ENCODE assay signal across 18 cellular contexts in genomic region chr16:4381935-4382794, GRCh38. TPM values are rescaled to one million over a fixed set of nuclear protein-coding genes. Genes with fewer than 3 reads are reported as not detected.
DNase-seq lines count a peak whose midpoint lies in the region; ATAC-seq and TF ChIP-seq lines count a peak whose summit lies in the region.
"Had no signal": no experiment of that assay in that cellular context is flagged by ENCODE, and none has a peak within 500 bp of the region (broad histone marks: within the 10 kb centered on the region; RNA-seq: fewer than 3 reads in every experiment).

No MANE protein-coding gene starts in this region.

- in situ Hi-C loops in GM23248 (cut with MboI) = no loop called here

- H3K9me2 ChIP-seq in GM23248 (ENCODE audit: insufficient read depth) = no peaks in the 10 kb centered on the region

- peak overlapping the region; percentile 92 for H3K27ac Mint-ChIP-seq in T-helper 17 cell
- H3K27ac Mint-ChIP-seq: activated T-cell treated with anti-CD3 and anti-CD28 coated beads, Interleukin-2, amount 50 U/mL, for 72 hours; memory B cell had no signal

- H3K9ac ChIP-seq in GM23248 (peak overlapping the region; percentile 70; the same call in 1 of the 2 replicates), fibroblast of lung (ENCODE audit: insufficient read depth, low read length) (no peak overlapping the region)
- H3K9ac ChIP-seq: parathyroid adenoma had no signal

- H3K36me3 Mint-ChIP-seq in T-helper 17 cell (ENCODE audit: low read depth) = no peaks in the 10 kb centered on the region

- peak overlapping the region; percentile 90 for H3K27ac ChIP-seq in GM23248
- peak overlapping the region; percentile 71 for H3K27ac ChIP-seq in fibroblast of lung (ENCODE audit: insufficient read depth, low read length)
- H3K27ac ChIP-seq in suprapubic skin = peak overlapping the region; percentile 36
- H3K27ac ChIP-seq in WERI-Rb-1 = no peak overlapping the region; the same call in 1 of the 2 replicates
- H3K27ac ChIP-seq: parathyroid adenoma had no signal

- H3K4me3 ChIP-seq in GM23248 (no peak overlapping the region), fibroblast of lung (replicated peaks in 1 of 4; ENCODE audit: control extremely low read depth in 1 of 4, insufficient read depth in 1 of 4, low read depth in 3 of 4, low read length in 4 of 4) (no peak overlapping the region), suprapubic skin (no peak overlapping the region), WERI-Rb-1 (ENCODE audit: low read depth, low read length) (no peak overlapping the region)
- H3K4me3 ChIP-seq: gastroesophageal sphincter had no signal

- ATAC-seq in T-helper 17 cell (peak; percentile 2), GM19397 (IDR thresholded peaks at IDR 0.05; ENCODE audit: unreplicated experiment) (no peak), GM21786 (IDR thresholded peaks at IDR 0.05; ENCODE audit: unreplicated experiment) (no peak)
- ATAC-seq: gastroesophageal sphincter had no signal

- H2AFZ ChIP-seq in GM23248 (no peak overlapping the region), fibroblast of lung (ENCODE audit: low read length) (no peak overlapping the region)
- H2AFZ ChIP-seq: parathyroid adenoma had no signal

- no peaks in the 10 kb centered on the region for H3K27me3 Mint-ChIP-seq in T-helper 17 cell
- H3K27me3 Mint-ChIP-seq: activated naive CD4-positive, alpha-beta T cell treated with anti-CD3 and anti-CD28 coated beads, Interleukin-2, amount 10 ng/mL, durations not matched to agents 7 days and 5 days; memory B cell; naive B cell had no signal

- WGBS in GM23248 (ENCODE audit: low coverage in 1 of 2, low lambda C conversion rate in 2 of 2, missing lambda C conversion rate in 2 of 2), 2 experiments = 88 to 89% methylated on average over 38 to 45 of the region's 55 CpGs
- WGBS in suprapubic skin = 90% methylated on average over 21 of the region's 55 CpGs

- H3K9me3 ChIP-seq in GM23248 (ENCODE audit: low read depth) = no peaks in the 10 kb centered on the region
- no peaks in the 10 kb centered on the region for H3K9me3 ChIP-seq in T-helper 17 cell (ENCODE audit: control insufficient read depth, low read length, poor library complexity, severe bottlenecking)
- H3K9me3 ChIP-seq in fibroblast of lung (ENCODE audit: control insufficient read depth, insufficient read depth, low read depth, low read length) = no peaks in the 10 kb centered on the region
- no peaks in the 10 kb centered on the region for H3K9me3 ChIP-seq in suprapubic skin
- no peaks in the 10 kb centered on the region for H3K9me3 ChIP-seq in WERI-Rb-1 (ENCODE audit: severe bottlenecking)
- H3K9me3 ChIP-seq: gastroesophageal sphincter had no signal

- H3K4me1 ChIP-seq in GM23248 (ENCODE audit: insufficient read depth) (peaks cover 73% of the 10 kb centered on the region), fibroblast of lung (ENCODE audit: control insufficient read depth, extremely low read depth, insufficient read depth, low read length) (peaks cover 51% of the 10 kb centered on the region), suprapubic skin (peaks cover 81% of the 10 kb centered on the region)

- H3K27me3 ChIP-seq in GM23248 (replicated peaks; ENCODE audit: insufficient read depth) (no peaks in the 10 kb centered on the region), fibroblast of lung (ENCODE audit: control insufficient read depth, insufficient read depth, low read length) (no peaks in the 10 kb centered on the region), suprapubic skin (no peaks in the 10 kb centered on the region), WERI-Rb-1 (ENCODE audit: insufficient read depth, low read depth, severe bottlenecking) (no peaks in the 10 kb centered on the region)
- H3K27me3 ChIP-seq: gastroesophageal sphincter had no signal

- H3F3A ChIP-seq in GM23248 (ENCODE audit: insufficient read depth) = peaks cover 40% of the 10 kb centered on the region

- no peak for DNase-seq in GM23248
- no peak for DNase-seq in T-helper 17 cell
- DNase-seq in fibroblast of lung (ENCODE audit: low read depth in 2 of 2) = no peak
- peak; percentile 64 to 77 for DNase-seq in suprapubic skin (ENCODE audit: low spot score in 2 of 2)
- no peak for DNase-seq in NCI-H2081 (lab: John Stamatoyannopoulos, UW)
- DNase-seq in WERI-Rb-1 = no peak
- DNase-seq: activated naive CD4-positive, alpha-beta T cell treated with anti-CD3 and anti-CD28 coated beads, Interleukin-2, amount 10 ng/mL, durations not matched to agents 7 days and 5 days; activated T-cell treated with anti-CD3 and anti-CD28 coated beads, Interleukin-2, amount 50 U/mL, for 72 hours; effector CD4-positive, alpha-beta T cell; GF-D8; Kasumi-1; naive B cell; NCI-H2081 treated with DMSO at 0.1 percent for 48 hours had no signal

- H3K4me2 ChIP-seq in GM23248 (ENCODE audit: unreplicated experiment) (no peak overlapping the region), fibroblast of lung (ENCODE audit: extremely low read depth, insufficient read depth, low read length) (no peak overlapping the region)

- TF ChIP-seq CTCF in fibroblast of lung (conservative IDR thresholded peaks at IDR 0.05 in 1 of 2, IDR thresholded peaks at IDR 0.05 in 1 of 2; ENCODE audit: low read depth in 1 of 2, low read length in 2 of 2) = no peak
- TF ChIP-seq CTCF in suprapubic skin (IDR thresholded peaks at IDR 0.05) = no peak
- no peak for TF ChIP-seq CTCF in WERI-Rb-1 (IDR thresholded peaks at IDR 0.05; ENCODE audit: low read depth, low read length)

- H3K79me2 ChIP-seq in GM23248 (ENCODE audit: insufficient read depth) (peaks cover 46% of the 10 kb centered on the region), fibroblast of lung (ENCODE audit: control insufficient read depth, insufficient read depth, low read length) (peaks cover 51% of the 10 kb centered on the region)
- H3K79me2 ChIP-seq: parathyroid adenoma had no signal

- TF ChIP-seq EP300 in suprapubic skin (IDR thresholded peaks at IDR 0.05) = no peak

- H4K20me1 ChIP-seq in GM23248 (ENCODE audit: insufficient read depth) (no peaks in the 10 kb centered on the region), fibroblast of lung (ENCODE audit: control insufficient read depth, extremely low read depth, insufficient read depth, low read length) (no peaks in the 10 kb centered on the region)

- peak overlapping the region; percentile 81 for H3K4me3 Mint-ChIP-seq in T-helper 17 cell
- H3K4me3 Mint-ChIP-seq: activated naive CD4-positive, alpha-beta T cell treated with anti-CD3 and anti-CD28 coated beads, Interleukin-2, amount 10 ng/mL, durations not matched to agents 7 days and 5 days; activated T-cell treated with anti-CD3 and anti-CD28 coated beads, Interleukin-2, amount 50 U/mL, for 72 hours; memory B cell; naive B cell had no signal

- TF ChIP-seq POLR2A in suprapubic skin (IDR thresholded peaks at IDR 0.05) = no peak

- H3K36me3 ChIP-seq in GM23248 (ENCODE audit: low read depth) (peaks cover 7% of the 10 kb centered on the region; the same call in 1 of the 2 replicates), fibroblast of lung (ENCODE audit: control insufficient read depth, insufficient read depth, low read length) (peaks cover 42% of the 10 kb centered on the region), suprapubic skin (peaks cover 46% of the 10 kb centered on the region), WERI-Rb-1 (no peaks in the 10 kb centered on the region)

- peaks cover 29% of the 10 kb centered on the region for H3K4me1 Mint-ChIP-seq in T-helper 17 cell
- H3K4me1 Mint-ChIP-seq: activated naive CD4-positive, alpha-beta T cell treated with anti-CD3 and anti-CD28 coated beads, Interleukin-2, amount 10 ng/mL, durations not matched to agents 7 days and 5 days; memory B cell had no signal

RNA-seq across cellular contexts. Expression of gene VASN, which starts 10.5 kb away (rescaled TPM):
- total RNA-seq in GM23248 (2014; rRNA removed; shearing (Covaris generic)) = 223 and 234 TPM in 2 replicates
- polyA plus RNA-seq in GM23248 (2016; fragmentation: Nextera tagmentation; extraction: Ambion mirVana) (160 and 169 TPM in 2 replicates), fibroblast of lung (30.6 and 61.9 TPM in 2 replicates)
- total RNA-seq in T-helper 17 cell (under 1 TPM; 0.55 to 0.57 TPM), fibroblast of lung (57.0 and 79.4 TPM in 2 replicates), suprapubic skin (10 to 100 TPM; 10.8 to 23.3 (median 22.3) TPM)
- 85.6 and 136 TPM in 2 replicates for polyA plus RNA-seq in fibroblast of lung (2012)
- 42.0 and 88.8 TPM in 2 replicates for polyA minus RNA-seq in fibroblast of lung (ENCODE audit: low replicate concordance)
- total RNA-seq: activated T-cell treated with anti-CD3 and anti-CD28 coated beads, Interleukin-2, amount 50 U/mL, for 72 hours had no signal

RNA-seq across cellular contexts. Expression of gene PAM16, which starts 31.0 kb away (rescaled TPM):
- total RNA-seq in GM23248 (2014; rRNA removed; shearing (Covaris generic)) = 20.4 and 33.0 TPM in 2 replicates
- polyA plus RNA-seq in GM23248 (2016; fragmentation: Nextera tagmentation; extraction: Ambion mirVana) (74.5 and 78.9 TPM in 2 replicates), fibroblast of lung (14.8 and 19.9 TPM in 2 replicates)
- total RNA-seq in T-helper 17 cell (10 to 100 TPM; 32.3 to 41.4 TPM), fibroblast of lung (24.4 and 34.3 TPM in 2 replicates), suprapubic skin (10 to 100 TPM; 23.8 to 54.7 (median 46.1) TPM)
- polyA plus RNA-seq in fibroblast of lung (2012) = 28.6 and 37.1 TPM in 2 replicates
- 9.2 and 9.5 TPM in 2 replicates for polyA minus RNA-seq in fibroblast of lung (ENCODE audit: low replicate concordance)

RNA-seq across cellular contexts. Expression of gene CORO7, which starts 34.2 kb away (rescaled TPM):
- total RNA-seq in GM23248 (2014; rRNA removed; shearing (Covaris generic)) = 13.2 and 27.7 TPM in 2 replicates
- polyA plus RNA-seq in GM23248 (2016; fragmentation: Nextera tagmentation; extraction: Ambion mirVana) (5.9 and 7.3 TPM in 2 replicates), fibroblast of lung (5.6 and 6.1 TPM in 2 replicates)
- total RNA-seq in T-helper 17 cell (100 to 1,000 TPM; 733 to 757 TPM), fibroblast of lung (5.4 and 11.1 TPM in 2 replicates), suprapubic skin (10 to 100 TPM; 18.8 to 29.6 (median 25.7) TPM)
- 7.2 and 8.6 TPM in 2 replicates for polyA plus RNA-seq in fibroblast of lung (2012)
- polyA minus RNA-seq in fibroblast of lung (ENCODE audit: low replicate concordance) = 16.1 and 18.2 TPM in 2 replicates

RNA-seq across cellular contexts. Expression of gene DNAJA3, which starts 43.5 kb away (rescaled TPM):
- total RNA-seq in GM23248 (2014; rRNA removed; shearing (Covaris generic)) = 43.9 and 47.2 TPM in 2 replicates
- polyA plus RNA-seq in GM23248 (2016; fragmentation: Nextera tagmentation; extraction: Ambion mirVana) (50.9 and 51.0 TPM in 2 replicates), fibroblast of lung (27.8 and 39.8 TPM in 2 replicates)
- total RNA-seq in T-helper 17 cell (10 to 100 TPM; 27.9 to 29.7 TPM), fibroblast of lung (59.8 and 66.1 TPM in 2 replicates), suprapubic skin (10 to 100 TPM; 41.1 to 70.9 (median 48.7) TPM)
- polyA plus RNA-seq in fibroblast of lung (2012) = 22.3 and 32.2 TPM in 2 replicates
- polyA minus RNA-seq in fibroblast of lung (ENCODE audit: low replicate concordance) = 30.6 and 36.4 TPM in 2 replicates

Comparison
In these comparisons a context has a peak if more than half of its experiments do, and no peak if none do; other contexts are left out.
1. DNase-seq: peak in suprapubic skin (2 of 2); none in GM23248 (single experiment), T-helper 17 cell (0 of 3), fibroblast of lung (0 of 2), NCI-H2081 (0 of 2) and WERI-Rb-1 (single experiment).
2. RNA of gene VASN, which starts 10.5 kb away (total RNA-seq): 223 to 234 TPM in GM23248, 57.0 to 79.4 TPM in fibroblast of lung and 10.8 to 23.3 TPM in suprapubic skin; 0.55 to 0.57 TPM in T-helper 17 cell; every median in the first group is over 4 times any median in the second.
3. RNA of gene CORO7, which starts 34.2 kb away (total RNA-seq): 733 to 757 TPM in T-helper 17 cell; 18.8 to 29.6 TPM in suprapubic skin, 13.2 to 27.7 TPM in GM23248 and 5.4 to 11.1 TPM in fibroblast of lung; every median in the first group is over 10 times any median in the second.